ENCODE assay signal across 13 cellular contexts in the genomic region with DNA sequence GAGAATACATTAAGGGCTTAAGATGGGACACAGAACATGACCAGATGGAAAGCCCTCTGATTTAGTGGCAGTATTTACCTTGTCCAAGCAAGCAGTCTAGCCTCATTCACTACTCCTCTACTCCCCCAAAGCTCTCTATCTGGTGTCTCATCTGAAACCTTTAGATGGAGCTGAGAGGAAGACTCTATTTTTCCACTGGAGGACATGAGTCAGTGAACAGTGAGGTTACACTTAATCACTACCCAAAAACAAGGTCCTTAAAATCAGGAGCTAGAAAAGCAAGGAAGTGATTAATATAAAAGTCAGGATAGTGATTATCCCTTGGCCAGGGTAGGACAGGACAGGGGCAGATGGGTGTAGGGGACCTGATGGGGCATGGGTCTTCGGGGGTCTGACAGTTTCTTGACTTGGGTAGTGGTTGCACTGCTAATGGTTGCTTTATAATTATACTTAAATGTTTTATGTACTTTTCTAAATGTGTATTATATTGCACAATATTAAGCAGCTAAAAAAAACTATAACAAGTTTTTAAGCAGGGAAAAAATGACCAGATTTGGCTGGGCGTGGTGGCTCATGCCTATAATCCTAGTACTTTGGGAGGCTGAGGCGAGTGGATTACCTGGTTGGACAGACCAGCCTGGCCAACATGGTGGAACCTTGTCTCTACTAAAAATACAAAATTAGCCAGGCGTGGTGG. TPM values are rescaled to one million over a fixed set of nuclear protein-coding genes. Genes with fewer than 3 reads are reported as not detected.
DNase-seq lines count a peak whose midpoint lies in the region; ATAC-seq and TF ChIP-seq lines count a peak whose summit lies in the region.
"Had no signal": no experiment of that assay in that cellular context is flagged by ENCODE, and none has a peak within 500 bp of the region (broad histone marks: within the 10 kb centered on the region; RNA-seq: fewer than 3 reads in every experiment).

No MANE protein-coding gene starts in this region.

- peak; percentile 38 for DNase-seq in stimulated activated CD4-positive, alpha-beta T cell treated with anti-CD3 and anti-CD28 coated beads, Interleukin-4, amount 100 ng/mL, for 24 hours
- no peak for DNase-seq in stimulated activated CD4-positive, alpha-beta T cell treated with anti-CD3 and anti-CD28 coated beads, Interleukin-12 subunit alpha, Interleukin-12 subunit beta, amount 100 ng/mL, for 4 hours
- DNase-seq in T-helper 17 cell (no peak), epithelial cell of esophagus (ENCODE audit: low read depth) (peak; percentile 62), vagina (ENCODE audit: extremely low spot score in 2 of 2) (no peak), tibial nerve (ENCODE audit: low spot score in 2 of 2) (no peak)
- no peak for DNase-seq in effector CD4-positive, alpha-beta T cell
- DNase-seq: GOT3, NCI-H187 treated with DMSO at 0.1 percent for 48 hours, nephron progenitor cell had no signal

- TF ChIP-seq CTCF in epithelial cell of esophagus (IDR thresholded peaks at IDR 0.05; ENCODE audit: insufficient read depth, low read depth, low read length, missing control alignments) (no peak), vagina (IDR thresholded peaks at IDR 0.05) (no peak), tibial nerve (IDR thresholded peaks at IDR 0.05) (no peak)

- H3K4me1 ChIP-seq in vagina (no peaks in the 10 kb centered on the region), tibial nerve (peaks cover 0 to 7% (median 0%) of the 10 kb centered on the region in 4 donors)

- TF ChIP-seq EP300 in tibial nerve (IDR thresholded peaks at IDR 0.05), result no peak

- H3K4me3 ChIP-seq in epithelial cell of esophagus (ENCODE audit: low read length) (no peak overlapping the region), vagina (no peak overlapping the region), tibial nerve (no peak overlapping the region)
- H3K4me3 ChIP-seq: SJSA1 had no signal

- no peaks in the 10 kb centered on the region for H3K27me3 ChIP-seq in vagina
- no peaks in the 10 kb centered on the region for H3K27me3 ChIP-seq in tibial nerve
- H3K27me3 ChIP-seq: SJSA1 had no signal

- ATAC-seq in T-helper 17 cell (no peak), GM21447 (IDR thresholded peaks at IDR 0.05; ENCODE audit: unreplicated experiment) (no peak)

- H3K4me3 Mint-ChIP-seq in T-helper 17 cell, result peak overlapping the region; percentile 33
- H3K4me3 Mint-ChIP-seq: nephron progenitor cell, type B pancreatic cell had no signal

- no peaks in the 10 kb centered on the region for H3K36me3 Mint-ChIP-seq in T-helper 17 cell (ENCODE audit: low read depth)
- H3K36me3 Mint-ChIP-seq: type B pancreatic cell had no signal

- H3K27ac ChIP-seq in vagina (no peak overlapping the region), tibial nerve (no peak overlapping the region)
- H3K27ac ChIP-seq: SJSA1 had no signal

- peaks cover 31% of the 10 kb centered on the region for H3K4me1 Mint-ChIP-seq in T-helper 17 cell

- TF ChIP-seq POLR2A in vagina (IDR thresholded peaks at IDR 0.05) (no peak), tibial nerve (IDR thresholded peaks at IDR 0.05) (no peak)

- H3K27me3 Mint-ChIP-seq in T-helper 17 cell, result no peaks in the 10 kb centered on the region
- H3K27me3 Mint-ChIP-seq: type B pancreatic cell had no signal

- peak overlapping the region; percentile 82 for H3K27ac Mint-ChIP-seq in T-helper 17 cell
- H3K27ac Mint-ChIP-seq: nephron progenitor cell, type B pancreatic cell had no signal

- 91 to 93% methylated on average over 4 of the region's 4 CpGs for WGBS in tibial nerve, 2 donors

- no peaks in the 10 kb centered on the region for H3K9me3 ChIP-seq in T-helper 17 cell (ENCODE audit: control insufficient read depth, low read length, poor library complexity, severe bottlenecking)
- H3K9me3 ChIP-seq in vagina, result no peaks in the 10 kb centered on the region
- H3K9me3 ChIP-seq in tibial nerve, result no peaks in the 10 kb centered on the region
- H3K9me3 ChIP-seq: SJSA1 had no signal

- H3K36me3 ChIP-seq in vagina (no peaks in the 10 kb centered on the region), tibial nerve (no peaks in the 10 kb centered on the region)
- H3K36me3 ChIP-seq: SJSA1 had no signal

- intact Hi-C loops in vagina (cut with DNase I), result no loop called here

RNA-seq across cellular contexts. Expression of a gene that starts 3.0 kb away (rescaled TPM):
- total RNA-seq in T-helper 17 cell (10 to 100 TPM; 40.8 to 42.6 TPM), vagina (7.4 TPM), tibial nerve (1 to 10 TPM; 2.3 to 4.9 (median 3.5) TPM)

RNA-seq across cellular contexts. Expression of a gene that starts 18.8 kb away (rescaled TPM):
- total RNA-seq in T-helper 17 cell (1 to 10 TPM; 1.4 to 1.5 TPM), vagina (2.9 TPM), tibial nerve (under 1 TPM; 0.22 to 0.63 (median 0.35) TPM)

RNA-seq across cellular contexts. Expression of a gene that starts 36.1 kb away (rescaled TPM):
- 10 to 100 TPM; 52.1 to 56.1 TPM for total RNA-seq in T-helper 17 cell
- total RNA-seq in vagina, result 6.9 TPM
- total RNA-seq in tibial nerve, result 10 to 100 TPM; 22.1 to 39.9 (median 34.5) TPM

RNA-seq across cellular contexts. Expression of a gene that starts 36.6 kb away (rescaled TPM):
- total RNA-seq in T-helper 17 cell (1 to 10 TPM; 5.4 to 7.0 TPM), vagina (5.2 TPM), tibial nerve (1 to 10 TPM; 3.5 to 7.2 (median 4.3) TPM)

RNA-seq across cellular contexts. Expression of a gene that starts 56.3 kb away (rescaled TPM):
- 10 to 100 TPM; 40.1 to 45.8 TPM for total RNA-seq in T-helper 17 cell
- total RNA-seq in vagina, result 24.1 TPM
- 10 to 100 TPM; 18.9 to 33.9 (median 28.7) TPM for total RNA-seq in tibial nerve

Comparison
In these comparisons a context has a peak if more than half of its experiments do, and no peak if none do; other contexts are left out.
1. DNase-seq: peak in stimulated activated CD4-positive, alpha-beta T cell treated with anti-CD3 and anti-CD28 coated beads, Interleukin-4, amount 100 ng/mL, for 24 hours (single experiment) and epithelial cell of esophagus (single experiment); none in stimulated activated CD4-positive, alpha-beta T cell treated with anti-CD3 and anti-CD28 coated beads, Interleukin-12 subunit alpha, Interleukin-12 subunit beta, amount 100 ng/mL, for 4 hours (single experiment), T-helper 17 cell (0 of 3), vagina (0 of 2), effector CD4-positive, alpha-beta T cell (single experiment) and tibial nerve (0 of 2).